ENCODE assay signal across 20 cellular contexts in the genomic region with DNA sequence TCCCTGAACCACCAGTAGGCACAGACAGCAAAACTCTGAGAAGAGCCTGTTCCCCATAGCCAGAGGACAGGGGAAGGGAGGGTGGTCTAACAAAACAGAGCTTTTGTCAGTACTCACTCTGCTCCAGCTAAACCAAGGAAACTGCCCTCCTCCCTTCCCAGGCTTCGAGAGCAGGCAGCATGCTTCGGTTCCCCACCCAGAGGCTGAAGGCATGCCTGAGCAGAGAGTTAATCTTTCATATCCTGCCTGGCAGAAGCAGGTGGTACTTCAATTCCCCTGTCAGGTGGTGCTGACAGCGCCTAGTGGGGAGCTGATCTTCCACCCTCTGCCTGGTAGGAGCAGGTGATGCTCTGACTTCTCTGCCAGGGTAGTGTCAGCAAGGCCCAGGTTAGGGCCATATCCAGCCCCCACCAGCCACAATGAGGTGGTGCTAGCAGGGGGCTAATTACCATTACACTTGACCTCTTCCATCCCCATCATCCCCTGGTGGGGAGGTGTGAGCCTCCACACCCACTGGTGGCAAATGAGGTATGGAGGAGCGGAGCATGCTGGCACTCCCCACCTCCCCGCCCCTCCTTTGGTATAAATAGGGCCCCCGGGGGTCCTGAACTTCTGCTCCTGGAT.
"Had no signal": no experiment of that assay in that cellular context is flagged by ENCODE, and none has a peak within 500 bp of the region (broad histone marks: within the 10 kb centered on the region; RNA-seq: fewer than 3 reads in every experiment).

No MANE protein-coding gene starts in this region.

- H3K27ac ChIP-seq: cardiac muscle cell, colonic mucosa, foreskin keratinocyte, heart left ventricle, prostate gland, right lobe of liver, upper lobe of left lung, VCaP had no signal

- H3K36me3 ChIP-seq: cardiac muscle cell, colonic mucosa, heart left ventricle, prostate gland, right lobe of liver, upper lobe of left lung had no signal

- DNase-seq: activated CD4-positive, alpha-beta T cell treated with anti-CD3 and anti-CD28 coated beads for 36 hours; activated CD8-positive, alpha-beta memory T cell treated with anti-CD3 and anti-CD28 coated beads, Interleukin-2, amount 50 U/mL, for 4 hours; activated CD8-positive, alpha-beta T cell treated with anti-CD3 and anti-CD28 coated beads for 36 hours; activated naive CD8-positive, alpha-beta T cell treated with anti-CD3 and anti-CD28 coated beads, Interleukin-2, amount 10 ng/mL, durations not matched to agents 7 days and 5 days; activated T-cell treated with anti-CD3 and anti-CD28 coated beads, Interleukin-2, amount 50 U/mL, for 72 hours; anterior cingulate cortex; colonic mucosa; foreskin keratinocyte; heart left ventricle; mammary epithelial cell; occipital lobe; right lobe of liver; stimulated activated CD4-positive, alpha-beta T cell treated with anti-CD3 and anti-CD28 coated beads, Interleukin-2, amount 100 ng/mL, for 24 hours; stimulated activated naive CD4-positive, alpha-beta T cell treated with Interleukin-2 at 50 U/mL for 16 hours; T1000; upper lobe of left lung had no signal

- ATAC-seq: activated CD4-positive, alpha-beta T cell treated with anti-CD3 and anti-CD28 coated beads for 36 hours; activated CD8-positive, alpha-beta T cell treated with anti-CD3 and anti-CD28 coated beads for 36 hours; activated T-cell treated with anti-CD3 and anti-CD28 coated beads, Interleukin-2, amount 50 U/mL, for 72 hours; foreskin keratinocyte; heart left ventricle; left lobe of liver; right lobe of liver had no signal

- H3K4me1 ChIP-seq: colonic mucosa, foreskin keratinocyte, prostate gland, right lobe of liver, upper lobe of left lung had no signal

- H3K27me3 ChIP-seq: cardiac muscle cell, colonic mucosa, foreskin keratinocyte, right lobe of liver, upper lobe of left lung had no signal

- H3K4me3 ChIP-seq: cardiac muscle cell, colonic mucosa, heart left ventricle, prostate gland, right lobe of liver, upper lobe of left lung had no signal

- H3K9me3 ChIP-seq: colonic mucosa, heart left ventricle, prostate gland, right lobe of liver, upper lobe of left lung had no signal
